In genomic region chr10:43823237-43823605, GRCh38 we compare ENCODE assay signal across 21 cellular contexts.
DNase-seq lines count a peak whose midpoint lies in the region; ATAC-seq and TF ChIP-seq lines count a peak whose summit lies in the region.
"Had no signal": no experiment of that assay in that cellular context is flagged by ENCODE, and none has a peak within 500 bp of the region (broad histone marks: within the 10 kb centered on the region; RNA-seq: fewer than 3 reads in every experiment).

No MANE protein-coding gene starts in this region.

- no peak overlapping the region for H3K27ac Mint-ChIP-seq in mesothelial cell of epicardium
- H3K27ac Mint-ChIP-seq: activated naive CD8-positive, alpha-beta T cell treated with anti-CD3 and anti-CD28 coated beads, Interleukin-2, amount 10 ng/mL, durations not matched to agents 7 days and 5 days; progenitor cell of endocrine pancreas; WTC11 had no signal

- H3K27me3 ChIP-seq in right atrium auricular region (no peaks in the 10 kb centered on the region), osteoblast (ENCODE audit: insufficient read depth, low read length) (no peaks in the 10 kb centered on the region), H7 (ENCODE audit: control insufficient read depth, insufficient read depth, low read length) (no peaks in the 10 kb centered on the region)

- no peak overlapping the region for H2AFZ ChIP-seq in osteoblast (ENCODE audit: low read length)

- TF ChIP-seq CTCF in right atrium auricular region (IDR thresholded peaks at IDR 0.05) (no peak), cardiac fibroblast (IDR thresholded peaks at IDR 0.05; ENCODE audit: low read depth, low read length) (no peak), osteoblast (IDR thresholded peaks at IDR 0.05; ENCODE audit: extremely low read depth, low read depth, low read length) (no peak), mesothelial cell of epicardium (IDR thresholded peaks at IDR 0.05; ENCODE audit: unreplicated experiment) (no peak)

- no peaks in the 10 kb centered on the region for H4K20me1 ChIP-seq in osteoblast (ENCODE audit: insufficient read depth, low read length)

- intact Hi-C loops in left ventricle myocardium superior (cut with micrococcal nuclease): no loop called here

- H3K9me3 Mint-ChIP-seq in mesothelial cell of epicardium: peaks cover 7% of the 10 kb centered on the region
- H3K9me3 Mint-ChIP-seq: CD8-positive, alpha-beta memory T cell; neural crest cell; WTC11 had no signal

- no peaks in the 10 kb centered on the region for H3K36me3 ChIP-seq in right atrium auricular region
- H3K36me3 ChIP-seq in osteoblast (ENCODE audit: insufficient read depth, low read length): no peaks in the 10 kb centered on the region
- no peaks in the 10 kb centered on the region for H3K36me3 ChIP-seq in H7 (replicated peaks; ENCODE audit: control insufficient read depth, insufficient read depth, low read length)

- no peak overlapping the region for H3K4me3 ChIP-seq in right atrium auricular region
- H3K4me3 ChIP-seq in cardiac fibroblast (replicated peaks in 1 of 2; ENCODE audit: low read depth in 2 of 2, low read length in 2 of 2): no peak overlapping the region
- no peak overlapping the region for H3K4me3 ChIP-seq in osteoblast (ENCODE audit: insufficient read depth, low read length)
- no peak overlapping the region for H3K4me3 ChIP-seq in H7 (ENCODE audit: insufficient read depth, low read depth, low read length)
- H3K4me3 ChIP-seq: SK-N-MC, skin epidermis had no signal

- H3K9me3 ChIP-seq in right atrium auricular region (peaks cover 0 to 3% of the 10 kb centered on the region in 2 donors), osteoblast (ENCODE audit: low read depth, low read length) (no peaks in the 10 kb centered on the region)

- H3K27me3 Mint-ChIP-seq in mesothelial cell of epicardium (ENCODE audit: low read depth): peaks cover 9% of the 10 kb centered on the region

- H3K4me2 ChIP-seq in osteoblast (ENCODE audit: insufficient read depth, low read length): no peak overlapping the region

- no peak for DNase-seq in right atrium auricular region (ENCODE audit: low spot score)
- DNase-seq in left ventricle myocardium superior: no peak
- DNase-seq in cardiac fibroblast (ENCODE audit: low read depth in 2 of 2): peak; percentile 30 to 56
- peak; percentile 76 for DNase-seq in osteoblast (ENCODE audit: insufficient read length, low spot score, missing footprints)
- DNase-seq in H7: no peak
- no peak for DNase-seq in medulla oblongata (ENCODE audit: extremely low spot score)
- no peak for DNase-seq in mesothelial cell of epicardium (ENCODE audit: low spot score in 2 of 2, unreplicated experiment in 2 of 2)
- DNase-seq in activated CD4-positive, alpha-beta T cell treated with anti-CD3 and anti-CD28 coated beads, Interleukin-2, amount 50 U/mL, for 48 hours: no peak
- DNase-seq: activated naive CD8-positive, alpha-beta T cell treated with anti-CD3 and anti-CD28 coated beads, Interleukin-2, amount 10 ng/mL, durations not matched to agents 7 days and 5 days; activated T-cell treated with anti-CD3 and anti-CD28 coated beads, Interleukin-2, amount 50 U/mL, for 48 hours; CD8-positive, alpha-beta memory T cell; dermis blood vessel endothelial cell; NCI-H1436 treated with DMSO at 0.1 percent for 48 hours; NCI-H2171; NCI-H526; T-helper 9 cell had no signal

- no peak for ATAC-seq in left ventricle myocardium superior
- ATAC-seq: WTC11 had no signal

- no peaks in the 10 kb centered on the region for H3K79me2 ChIP-seq in osteoblast (ENCODE audit: insufficient read depth, low read length)

- H3K27ac ChIP-seq in right atrium auricular region: peak overlapping the region; percentile 78 to 90
- H3K27ac ChIP-seq in osteoblast (ENCODE audit: low read depth, low read length): peak overlapping the region; percentile 82
- H3K27ac ChIP-seq: SK-N-MC had no signal

- H3K4me1 ChIP-seq in right atrium auricular region: peaks cover 0 to 39% of the 10 kb centered on the region in 2 donors
- peaks cover 45% of the 10 kb centered on the region for H3K4me1 ChIP-seq in osteoblast (ENCODE audit: insufficient read depth, low read length)

- no peak overlapping the region for H3K4me3 Mint-ChIP-seq in mesothelial cell of epicardium
- H3K4me3 Mint-ChIP-seq: activated naive CD8-positive, alpha-beta T cell treated with anti-CD3 and anti-CD28 coated beads, Interleukin-2, amount 10 ng/mL, durations not matched to agents 7 days and 5 days; neural crest cell; WTC11 had no signal

- H3K36me3 Mint-ChIP-seq in mesothelial cell of epicardium: no peaks in the 10 kb centered on the region
- H3K36me3 Mint-ChIP-seq: activated naive CD8-positive, alpha-beta T cell treated with anti-CD3 and anti-CD28 coated beads, Interleukin-2, amount 10 ng/mL, durations not matched to agents 7 days and 5 days; WTC11 had no signal

- H3K4me1 Mint-ChIP-seq in mesothelial cell of epicardium: peaks cover 22% of the 10 kb centered on the region
- H3K4me1 Mint-ChIP-seq: WTC11 had no signal

Comparison
In these comparisons a context has a peak if more than half of its experiments do, and no peak if none do; other contexts are left out.
1. DNase-seq: peak in cardiac fibroblast (2 of 2) and osteoblast (single experiment); none in right atrium auricular region (single experiment), left ventricle myocardium superior (single experiment), H7 (single experiment), medulla oblongata (single experiment), mesothelial cell of epicardium (0 of 2) and activated CD4-positive, alpha-beta T cell treated with anti-CD3 and anti-CD28 coated beads, Interleukin-2, amount 50 U/mL, for 48 hours (0 of 2).